Comparison of ENCODE assay signal across 31 cellular contexts in the genomic region with DNA sequence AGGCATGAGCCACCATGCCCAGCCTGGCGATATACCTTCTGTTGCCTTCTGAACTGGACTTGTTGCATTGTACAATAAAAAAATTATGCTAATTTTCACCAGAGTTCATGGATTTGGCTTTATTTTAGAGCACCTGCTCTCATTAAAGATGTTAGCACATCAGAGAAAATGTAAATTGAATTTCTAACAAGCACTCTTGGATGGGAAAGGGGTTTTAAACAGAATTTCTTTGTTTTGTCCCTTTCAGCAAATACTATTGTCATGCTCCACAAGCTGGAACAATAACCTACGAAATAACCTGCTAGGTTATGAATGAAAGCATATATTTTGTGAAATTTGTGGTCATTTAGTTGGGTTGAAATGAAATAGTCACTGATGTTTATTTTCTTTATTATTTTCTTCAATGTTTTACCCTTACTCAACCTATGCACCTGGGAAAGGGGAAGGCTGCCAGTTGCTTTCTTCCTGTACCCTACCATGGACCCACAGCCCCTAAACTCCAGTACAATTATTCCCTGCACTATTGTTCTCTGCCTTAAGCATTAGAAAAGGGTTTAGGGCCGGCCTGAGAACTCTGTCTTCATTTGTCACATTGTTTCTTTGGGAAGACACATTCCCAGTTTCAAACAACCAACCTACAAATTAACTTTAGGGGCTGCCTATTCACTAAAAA.
"Had no signal": no experiment of that assay in that cellular context is flagged by ENCODE, and none has a peak within 500 bp of the region (broad histone marks: within the 10 kb centered on the region; RNA-seq: fewer than 3 reads in every experiment).

No MANE protein-coding gene starts in this region.

- H3K36me3 ChIP-seq: adrenal gland, breast epithelium, Peyer's patch, SJSA1 had no signal

- H3K9ac ChIP-seq: SK-N-SH had no signal

- H3K4me3 ChIP-seq: adrenal gland, body of pancreas, breast epithelium, Peyer's patch, SJSA1 had no signal

- H3K27ac ChIP-seq: adrenal gland, body of pancreas, breast epithelium, Peyer's patch, SJSA1 had no signal

- FAIRE-seq: astrocyte, TTC549 had no signal

- H3K27me3 ChIP-seq: adrenal gland, body of pancreas, breast epithelium, Peyer's patch, SJSA1 had no signal

- H3K4me2 ChIP-seq: SK-N-SH had no signal

- H3K9me3 ChIP-seq: adrenal gland, body of pancreas, breast epithelium, Peyer's patch, SJSA1, SK-N-SH had no signal

- H3K4me1 ChIP-seq: adrenal gland, body of pancreas, breast epithelium, Peyer's patch, SJSA1 had no signal

- ATAC-seq: activated CD4-positive, alpha-beta T cell treated with anti-CD3 and anti-CD28 coated beads for 36 hours; activated CD4-positive, CD25-positive, alpha-beta regulatory T cell treated with anti-CD3 and anti-CD28 coated beads, Interleukin-2, amount 50 U/mL, for 24 hours; activated CD8-positive, alpha-beta T cell treated with anti-CD3 and anti-CD28 coated beads, Interleukin-2, amount 10 ng/mL, durations not matched to agents 7 days and 5 days; activated naive CD4-positive, alpha-beta T cell treated with anti-CD3 and anti-CD28 coated beads, Interleukin-2, amount 50 U/mL, for 72 hours; body of pancreas; PC-3; WTC11 had no signal

- DNase-seq: activated CD4-positive, alpha-beta T cell treated with anti-CD3 and anti-CD28 coated beads for 36 hours; activated CD4-positive, alpha-beta T cell treated with anti-CD3 and anti-CD28 coated beads, Interleukin-2, amount 10 ng/mL, durations not matched to agents 7 days and 5 days; activated CD4-positive, alpha-beta T cell treated with anti-CD3 and anti-CD28 coated beads, Interleukin-2, amount 50 U/mL, for 48 hours; activated CD8-positive, alpha-beta T cell treated with anti-CD3 and anti-CD28 coated beads, Interleukin-2, amount 10 ng/mL, durations not matched to agents 7 days and 5 days; activated gamma-delta T cell treated with Interleukin-2 at 50 U/mL for 16 hours; activated naive CD4-positive, alpha-beta T cell treated with anti-CD3 and anti-CD28 coated beads for 36 hours; activated T-cell treated with anti-CD3 and anti-CD28 coated beads, Interleukin-2, amount 50 U/mL, for 24 hours; adrenal gland; body of pancreas; NCI-H1105; NCI-H1417 treated with DMSO at 0.1 percent for 48 hours; NCI-H1694; NCI-H2029; NCI-H2171 treated with DMSO at 0.1 percent for 48 hours; NCI-H2227 treated with DMSO at 0.1 percent for 48 hours; NCI-H446; NCI-H510A treated with DMSO at 0.1 percent for 48 hours; NCI-H526 treated with DMSO at 0.1 percent for 48 hours; NCI-H774; PC-3; Peyer's patch; RPMI8226; SHP77 treated with DMSO at 0.1 percent for 48 hours; SK-N-SH had no signal
